ENCODE assay signal across 29 cellular contexts in the genomic region with DNA sequence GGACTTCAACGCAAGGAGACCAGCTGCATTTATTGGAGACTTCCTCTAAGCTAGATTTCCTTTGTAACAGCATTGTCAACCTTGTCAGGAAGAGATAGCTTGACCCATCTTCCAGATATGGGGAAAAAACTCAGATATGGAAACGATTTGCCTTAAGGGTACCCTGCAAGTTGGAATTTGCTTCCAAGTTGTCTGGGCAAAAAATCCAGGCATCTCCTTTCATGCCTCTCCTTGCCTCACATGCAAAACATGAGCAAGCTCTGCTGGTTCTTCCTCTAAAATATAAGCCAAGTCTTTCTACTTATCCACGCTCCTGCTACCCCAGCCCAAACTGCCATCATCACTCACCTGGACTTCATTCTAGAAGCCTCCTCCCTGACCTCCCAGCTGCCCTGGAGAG.
"Had no signal": no experiment of that assay in that cellular context is flagged by ENCODE, and none has a peak within 500 bp of the region (broad histone marks: within the 10 kb centered on the region; RNA-seq: fewer than 3 reads in every experiment).

No MANE protein-coding gene starts in this region.

- H3K36me3 ChIP-seq: colonic mucosa, gastroesophageal sphincter, neutrophil, right lobe of liver, transverse colon had no signal

- H3K27me3 ChIP-seq: colonic mucosa, dorsolateral prefrontal cortex, gastroesophageal sphincter, hepatocyte, neutrophil, right lobe of liver, testis, transverse colon had no signal

- H3K9me3 Mint-ChIP-seq: activated CD4-positive, alpha-beta T cell treated with anti-CD3 and anti-CD28 coated beads, Interleukin-2, amount 10 ng/mL, durations not matched to agents 7 days and 5 days; activated CD8-positive, alpha-beta T cell treated with anti-CD3 and anti-CD28 coated beads for 36 hours; activated T-cell treated with anti-CD3 and anti-CD28 coated beads, Interleukin-2, amount 50 U/mL, for 72 hours; nephron progenitor cell; T-helper 2 cell treated with Interferon-gamma antibody and Interleukin-4, amounts not matched to agents 5 μg/mL and 100 μg/mL, for 36 hours had no signal

- H3K36me3 Mint-ChIP-seq: activated naive CD8-positive, alpha-beta T cell had no signal

- ATAC-seq: activated CD8-positive, alpha-beta T cell treated with anti-CD3 and anti-CD28 coated beads for 36 hours; activated T-cell treated with anti-CD3 and anti-CD28 coated beads, Interleukin-2, amount 50 U/mL, for 72 hours; gastroesophageal sphincter; left cardiac atrium; left ventricle myocardium superior; right lobe of liver had no signal

- H2AFZ ChIP-seq: hepatocyte had no signal

- H3K4me1 ChIP-seq: colonic mucosa, gastroesophageal sphincter, right lobe of liver, testis, transverse colon had no signal

- H3K27me3 Mint-ChIP-seq: activated CD4-positive, alpha-beta T cell treated with anti-CD3 and anti-CD28 coated beads, Interleukin-2, amount 10 ng/mL, durations not matched to agents 7 days and 5 days; activated CD8-positive, alpha-beta T cell treated with anti-CD3 and anti-CD28 coated beads for 36 hours; activated naive CD8-positive, alpha-beta T cell; progenitor cell of endocrine pancreas had no signal

- H3K79me2 ChIP-seq: hepatocyte had no signal

- DNase-seq: activated CD4-positive, alpha-beta T cell treated with anti-CD3 and anti-CD28 coated beads, Interleukin-2, amount 10 ng/mL, durations not matched to agents 7 days and 5 days; activated CD4-positive, CD25-positive, alpha-beta regulatory T cell treated with anti-CD3 and anti-CD28 coated beads, Interleukin-2, amount 50 U/mL, for 72 hours; activated CD8-positive, alpha-beta T cell treated with anti-CD3 and anti-CD28 coated beads for 36 hours; activated effector memory CD4-positive, alpha-beta T cell treated with Interleukin-2 at 50 U/mL for 16 hours; activated naive CD4-positive, alpha-beta T cell treated with Interleukin-2 at 50 U/mL for 16 hours; activated T-cell treated with anti-CD3 and anti-CD28 coated beads for 4 hours; activated T-cell treated with anti-CD3 and anti-CD28 coated beads, Interleukin-2, amount 50 U/mL, for 72 hours; anterior cingulate cortex; cerebellar nuclear complex; colonic mucosa; dorsolateral prefrontal cortex; effector memory CD4-positive, alpha-beta T cell; erythroblast; islet precursor cell; left cardiac atrium; left ventricle myocardium superior; nephron progenitor cell; right lobe of liver; stimulated activated CD4-positive, alpha-beta T cell treated with anti-CD3 and anti-CD28 coated beads, Interleukin-2, amount 100 ng/mL, for 48 hours; stimulated activated naive CD4-positive, alpha-beta T cell treated with Interleukin-2 at 50 U/mL for 16 hours; T-helper 1 cell; testis; transverse colon had no signal

- H3K4me3 ChIP-seq: colonic mucosa, dorsolateral prefrontal cortex, gastroesophageal sphincter, hepatocyte, right lobe of liver, testis, transverse colon had no signal

- H3K4me3 Mint-ChIP-seq: activated CD4-positive, alpha-beta T cell treated with anti-CD3 and anti-CD28 coated beads, Interleukin-2, amount 10 ng/mL, durations not matched to agents 7 days and 5 days; activated CD8-positive, alpha-beta T cell treated with anti-CD3 and anti-CD28 coated beads for 36 hours; activated naive CD8-positive, alpha-beta T cell; activated T-cell treated with anti-CD3 and anti-CD28 coated beads, Interleukin-2, amount 50 U/mL, for 72 hours; nephron progenitor cell; T-helper 2 cell treated with Interferon-gamma antibody and Interleukin-4, amounts not matched to agents 5 μg/mL and 100 μg/mL, for 36 hours had no signal

- H3K27ac Mint-ChIP-seq: activated CD4-positive, alpha-beta T cell treated with anti-CD3 and anti-CD28 coated beads, Interleukin-2, amount 10 ng/mL, durations not matched to agents 7 days and 5 days; activated CD8-positive, alpha-beta T cell treated with anti-CD3 and anti-CD28 coated beads for 36 hours; activated naive CD8-positive, alpha-beta T cell; activated T-cell treated with anti-CD3 and anti-CD28 coated beads, Interleukin-2, amount 50 U/mL, for 72 hours; progenitor cell of endocrine pancreas; T-helper 2 cell treated with Interferon-gamma antibody and Interleukin-4, amounts not matched to agents 5 μg/mL and 100 μg/mL, for 36 hours had no signal

- H3K9me3 ChIP-seq: colonic mucosa, gastroesophageal sphincter, neutrophil, right lobe of liver, testis, transverse colon had no signal

- H3K4me2 ChIP-seq: hepatocyte had no signal
